Comparison of ENCODE assay signal across 8 cellular contexts in the genomic region with DNA sequence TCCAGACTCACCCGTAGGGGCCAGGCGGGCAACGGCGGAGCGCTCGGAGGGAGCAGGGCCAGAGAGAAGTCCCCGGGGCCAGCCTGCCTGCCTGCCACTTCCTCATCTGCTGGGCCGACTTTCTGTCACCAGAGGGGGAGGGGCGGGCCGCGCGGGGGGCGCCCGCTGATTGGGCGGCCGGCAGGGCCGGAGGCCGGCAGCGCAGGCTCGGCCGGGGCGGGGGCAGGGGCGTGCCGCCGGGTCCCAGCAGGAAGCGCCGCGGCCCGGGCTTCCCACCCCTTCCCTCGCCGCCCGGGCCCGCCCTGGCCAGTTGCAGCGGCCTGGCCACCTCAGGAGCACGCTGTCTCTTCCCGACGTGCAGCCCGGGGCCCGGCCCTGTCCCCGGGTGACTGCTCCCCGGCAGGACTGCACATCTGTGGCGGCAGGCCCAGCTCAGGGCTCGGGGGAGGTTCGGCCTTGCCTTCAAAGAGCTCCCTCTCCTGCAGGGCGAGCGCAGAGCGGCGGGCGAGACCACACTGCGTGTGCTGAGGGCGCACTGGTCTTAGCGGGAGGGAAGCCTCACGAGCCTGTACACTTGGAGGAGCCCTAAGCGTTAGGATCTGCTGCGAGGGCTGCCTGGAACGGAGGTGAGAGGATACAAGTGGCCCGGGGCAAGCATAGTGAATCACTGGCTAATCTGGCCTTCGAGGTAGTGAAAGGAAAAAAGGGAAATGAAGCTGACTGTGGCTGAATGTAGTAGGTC. TPM values are rescaled to one million over a fixed set of nuclear protein-coding genes. Genes with fewer than 3 reads are reported as not detected.
A peak's percentile ranks its signal among the peaks of the same experiment; 100 is the strongest.
DNase-seq lines count a peak whose midpoint lies in the region; ATAC-seq, FAIRE-seq and TF ChIP-seq lines count a peak whose summit lies in the region.

Gene ELOVL1, minus strand, starts transcription at position 108 of the 742 bp plus-strand sequence. CDS start 2,402 bp downstream, outside the sequence.

- H3K9me3 ChIP-seq in BLaER1 (no peaks in the 10 kb centered on the region), HepG2 (ENCODE audit: low read length) (no peaks in the 10 kb centered on the region)

- intact Hi-C loops in activated CD4-positive, alpha-beta T cell treated with anti-CD3 and anti-CD28 coated beads, Interleukin-2, amount 10 ng/mL, durations not matched to agents 24 days and 14 days (cut with micrococcal nuclease) = loop anchor here (1.0 to 10.0 kb wide), 7 partner anchors 10 to 607 kb away; partner anchors contain the start of genes ATP6V0B, B4GALT2, CDC20 and CFAP57
- intact Hi-C loops in HepG2 (cut with micrococcal nuclease; ENCODE audit: unreplicated experiment) = loop anchor here (1.0 kb wide), 1 partner anchor 46 kb away; no protein-coding TSS in a partner anchor

- TF ChIP-seq RAD21 in HepG2 (CRISPR knock-in tag; IDR thresholded peaks at IDR 0.05) = peak; percentile 60

- peak within 1 kb of the TSS; percentile 100 for H3K4me3 Mint-ChIP-seq in activated CD4-positive, alpha-beta T cell treated with anti-CD3 and anti-CD28 coated beads, Interleukin-2, amount 10 ng/mL, durations not matched to agents 24 days and 14 days

- H4K20me1 ChIP-seq in BLaER1 (peaks cover 18% of the 10 kb centered on the region), HepG2 (ENCODE audit: insufficient read depth, low read length) (no peaks in the 10 kb centered on the region)

- no peaks in the 10 kb centered on the region for H3K9me3 Mint-ChIP-seq in activated CD4-positive, alpha-beta T cell treated with anti-CD3 and anti-CD28 coated beads, Interleukin-2, amount 10 ng/mL, durations not matched to agents 24 days and 14 days

- peak; percentile 71 for TF ChIP-seq CTCF in HepG2 (CRISPR knock-in tag; IDR thresholded peaks at IDR 0.05)

- H3K36me3 ChIP-seq in BLaER1 (peaks cover 30% of the 10 kb centered on the region), HepG2 (replicated peaks in 1 of 2; ENCODE audit: control insufficient read depth in 1 of 2, insufficient read depth in 2 of 2, low read length in 2 of 2) (peaks cover 6% of the 10 kb centered on the region in 2 experiments; a peak in 3 of 5 replicates)

- no peaks in the 10 kb centered on the region for H3K27me3 Mint-ChIP-seq in activated CD4-positive, alpha-beta T cell treated with anti-CD3 and anti-CD28 coated beads, Interleukin-2, amount 10 ng/mL, durations not matched to agents 24 days and 14 days

- H3K4me1 ChIP-seq in BLaER1 (peaks cover 33% of the 10 kb centered on the region), HepG2 (ENCODE audit: insufficient read depth, low read length) (peaks cover 52% of the 10 kb centered on the region)

- CTCF ChIA-PET in HepG2 (lab: Yijun Ruan, JAX; ENCODE audit: low intra/inter-chr PET ratio, low total read pairs) = interaction anchor here (1.2 kb wide), 1 partner anchor 130 kb away, joined by 3 read pairs; no protein-coding TSS in a partner anchor

- DNase-seq in GM19240 (ENCODE audit: insufficient read length, low spot score) (peak; percentile 86), NCI-H526 treated with DMSO at 0.1 percent for 48 hours (lab: John Stamatoyannopoulos, UW) (peak; percentile 94), dedifferentiated amniotic fluid mesenchymal stem cell (ENCODE audit: extremely low spot score) (peak; percentile 62), HepG2 (ENCODE audit: low spot score) (peak; percentile 75)
- DNase-seq in activated CD4-positive, alpha-beta T cell treated with anti-CD3 and anti-CD28 coated beads, Interleukin-2, amount 10 ng/mL, durations not matched to agents 24 days and 14 days = peak; percentile 96
- DNase-seq in stimulated activated CD4-positive, alpha-beta T cell treated with anti-CD3 and anti-CD28 coated beads, Interleukin-4, amount 100 ng/mL, for 1 hour = peak; percentile 90

- peaks cover 37% of the 10 kb centered on the region for H3K36me3 Mint-ChIP-seq in activated CD4-positive, alpha-beta T cell treated with anti-CD3 and anti-CD28 coated beads, Interleukin-2, amount 10 ng/mL, durations not matched to agents 24 days and 14 days (ENCODE audit: low read depth)

- TF ChIP-seq EP300 in HepG2 (IDR thresholded peaks at IDR 0.05; ENCODE audit: low read depth in 2 of 2, low read length in 2 of 2) = no peak
- TF ChIP-seq EP300 in HepG2 (CRISPR knock-in tag; IDR thresholded peaks at IDR 0.05; ENCODE audit: borderline replicate concordance) = 0 out of 2 replicates have a peak, but pooled peaks have one; percentile 20

- H2AFZ ChIP-seq in HepG2 (ENCODE audit: low read length) = no peak within 1 kb of the TSS

- BruUV-seq in HepG2 (replicated peaks; lab: Mats Ljungman, UMichigan) = no TSS peak

- H3K4me3 ChIP-seq in BLaER1 (peak within 1 kb of the TSS; percentile 79), HepG2 (replicated peaks in 1 of 3; ENCODE audit: insufficient read depth in 1 of 3, low read depth in 2 of 3, low read length in 3 of 3) (peak within 1 kb of the TSS; percentile 76 to 88 (median 79))

- peaks cover 13% of the 10 kb centered on the region for H3K79me2 ChIP-seq in HepG2 (ENCODE audit: insufficient read depth, low read length)

- peak; percentile 75 to 96 for TF ChIP-seq POLR2A in HepG2 (IDR thresholded peaks at IDR 0.05; ENCODE audit: insufficient read depth in 1 of 2, low read depth in 2 of 2, low read length in 2 of 2)

- H3K9ac ChIP-seq in BLaER1 (peak within 1 kb of the TSS; percentile 86), HepG2 (ENCODE audit: insufficient read depth, low read depth, low read length) (peak within 1 kb of the TSS; percentile 76)

- peak; percentile 58 for ATAC-seq in HG03457 (IDR thresholded peaks at IDR 0.05; ENCODE audit: unreplicated experiment)
- peak; percentile 89 for ATAC-seq in HepG2

- H3K27ac ChIP-seq in BLaER1 = peak within 1 kb of the TSS; percentile 88
- H3K27ac ChIP-seq in HepG2 (ENCODE audit: extremely low read length, insufficient read depth, low read length) = peak within 1 kb of the TSS; percentile 91

- H3K4me2 ChIP-seq in BLaER1 = peak within 1 kb of the TSS; percentile 95
- peak within 1 kb of the TSS; percentile 92 for H3K4me2 ChIP-seq in HepG2 (ENCODE audit: low read depth, low read length)

- no peaks in the 10 kb centered on the region for H3K27me3 ChIP-seq in BLaER1
- no peaks in the 10 kb centered on the region for H3K27me3 ChIP-seq in HepG2 (ENCODE audit: control insufficient read depth in 1 of 2, insufficient read depth in 2 of 2, low read length in 2 of 2)

- in situ Hi-C loops in HepG2 (cut with HindIII; ENCODE audit: extremely low pct_ligation_motif_present, low pct_unique_long_range_greater_than_20kb) = no loop called here

- H3K4me1 Mint-ChIP-seq in activated CD4-positive, alpha-beta T cell treated with anti-CD3 and anti-CD28 coated beads, Interleukin-2, amount 10 ng/mL, durations not matched to agents 24 days and 14 days = peaks cover 30% of the 10 kb centered on the region

- WGBS in HepG2 (ENCODE audit: low lambda C conversion rate) = 0% methylated on average over 15 of the region's 58 CpGs

- H3K27ac Mint-ChIP-seq in activated CD4-positive, alpha-beta T cell treated with anti-CD3 and anti-CD28 coated beads, Interleukin-2, amount 10 ng/mL, durations not matched to agents 24 days and 14 days = peak within 1 kb of the TSS; percentile 96

- POLR2A ChIA-PET in HepG2 (lab: Yijun Ruan, JAX) = interaction anchor here (1.0 to 3.8 kb wide), 5 partner anchors 10 to 196 kb away, joined by 3 to 32 read pairs (median 21); partner anchors contain the start of genes CDC20, CFAP57, EBNA1BP2 and MED8

- no peak for FAIRE-seq in HepG2 (lab: Jason Lieb, UNC)

TF ChIP-seq in HepG2, 621 proteins besides CTCF, POLR2A, EP300 and RAD21 (continues in another document):
- no peak for TF ChIP-seq NFRKB (IDR thresholded peaks at IDR 0.05)
- no peak for TF ChIP-seq HNF4G (IDR thresholded peaks at IDR 0.05; ENCODE audit: borderline replicate concordance, low read depth, low read length)
- no peak for TF ChIP-seq HNF4G (CRISPR knock-in tag; IDR thresholded peaks at IDR 0.05; ENCODE audit: borderline replicate concordance, low read depth)
- TF ChIP-seq BATF2 (CRISPR knock-in tag; IDR thresholded peaks at IDR 0.05) = peak; percentile 90
- TF ChIP-seq CBX2 (IDR thresholded peaks at IDR 0.05; ENCODE audit: low read depth, low read length) = no peak
- no peak for TF ChIP-seq CBX2 (CRISPR knock-in tag; IDR thresholded peaks at IDR 0.05; ENCODE audit: low read depth)
- TF ChIP-seq ZC3H13 (CRISPR knock-in tag; IDR thresholded peaks at IDR 0.05) = peak; percentile 95
- TF ChIP-seq ZNF567 (CRISPR knock-in tag; IDR thresholded peaks at IDR 0.05; ENCODE audit: borderline replicate concordance) = 0 out of 2 replicates have a peak, but pooled peaks have one; percentile 38

RNA-seq across cellular contexts. Expression of gene ELOVL1, which starts in this region (rescaled TPM):
- total RNA-seq in activated CD4-positive, alpha-beta T cell treated with anti-CD3 and anti-CD28 coated beads, Interleukin-2, amount 10 ng/mL, durations not matched to agents 24 days and 14 days = 76.8 and 85.1 TPM in 2 replicates
- total RNA-seq in HepG2 (2016; rRNA removed; fragmentation: Illumina TruSeq; extraction: Trizol) = 29.7 and 55.2 TPM in 2 replicates
- total RNA-seq in HepG2 (2016; cell fraction: cytosol; rRNA removed; fragmentation: Illumina TruSeq; extraction: Trizol; ENCODE audit: low read depth) = 12.3 and 14.1 TPM in 2 replicates
- total RNA-seq in HepG2 (2016; cell fraction: insoluble cytoplasmic fraction; rRNA removed; fragmentation: Illumina TruSeq; extraction: Trizol) = 31.2 and 54.3 TPM in 2 replicates
- 23.3 and 25.4 TPM in 2 replicates for total RNA-seq in HepG2 (2016; cell fraction: membrane; rRNA removed; fragmentation: Illumina TruSeq; extraction: Trizol)
- total RNA-seq in HepG2 (2016; cell fraction: nucleus; rRNA removed; fragmentation: Illumina TruSeq; extraction: Trizol) = 40.7 and 42.5 TPM in 2 replicates
- polyA plus RNA-seq in HepG2 (2011; rRNA removed) = 77.4 and 95.9 TPM in 2 replicates
- polyA plus RNA-seq in HepG2 (2011; cell fraction: cytosol; rRNA removed) = 64.9 and 73.4 TPM in 2 replicates
- polyA plus RNA-seq in HepG2 (2011; cell fraction: nucleus; rRNA removed) = 44.8 and 54.7 TPM in 2 replicates
- polyA plus RNA-seq in HepG2 (2012) = 33.2 and 44.1 TPM in 2 replicates
- polyA plus RNA-seq in HepG2 (2016; cell fraction: cytosol; fragmentation: Illumina TruSeq; extraction: Trizol; ENCODE audit: low read depth) = 17.0 and 18.2 TPM in 2 replicates
- polyA plus RNA-seq in HepG2 (2016; cell fraction: insoluble cytoplasmic fraction; fragmentation: Illumina TruSeq; extraction: Trizol; ENCODE audit: low read depth) = 37.9 and 39.0 TPM in 2 replicates
- 23.8 and 25.7 TPM in 2 replicates for polyA plus RNA-seq in HepG2 (2016; cell fraction: membrane; fragmentation: Illumina TruSeq; extraction: Trizol; ENCODE audit: low read depth)
- 78.4 and 80.0 TPM in 2 replicates for polyA plus RNA-seq in HepG2 (2016; cell fraction: nucleus; fragmentation: Illumina TruSeq; extraction: Trizol; ENCODE audit: insufficient read depth, low read depth)
- 60.0 and 196 TPM in 2 replicates for polyA minus RNA-seq in HepG2 (2011; rRNA and poly(A)+ RNA removed; ENCODE audit: low replicate concordance)
- 18.8 and 25.8 TPM in 2 replicates for polyA minus RNA-seq in HepG2 (2011; cell fraction: cytosol; rRNA and poly(A)+ RNA removed)
- 9.5 and 12.1 TPM in 2 replicates for polyA minus RNA-seq in HepG2 (2011; cell fraction: nucleus; rRNA and poly(A)+ RNA removed)

Comparison
In these comparisons a context has a peak if more than half of its experiments do, and no peak if none do; other contexts are left out.
1. Peak in every context shown above with its lines: DNase-seq, ATAC-seq, H3K4me3 ChIP-seq and H3K27ac ChIP-seq.